In the genomic region with DNA sequence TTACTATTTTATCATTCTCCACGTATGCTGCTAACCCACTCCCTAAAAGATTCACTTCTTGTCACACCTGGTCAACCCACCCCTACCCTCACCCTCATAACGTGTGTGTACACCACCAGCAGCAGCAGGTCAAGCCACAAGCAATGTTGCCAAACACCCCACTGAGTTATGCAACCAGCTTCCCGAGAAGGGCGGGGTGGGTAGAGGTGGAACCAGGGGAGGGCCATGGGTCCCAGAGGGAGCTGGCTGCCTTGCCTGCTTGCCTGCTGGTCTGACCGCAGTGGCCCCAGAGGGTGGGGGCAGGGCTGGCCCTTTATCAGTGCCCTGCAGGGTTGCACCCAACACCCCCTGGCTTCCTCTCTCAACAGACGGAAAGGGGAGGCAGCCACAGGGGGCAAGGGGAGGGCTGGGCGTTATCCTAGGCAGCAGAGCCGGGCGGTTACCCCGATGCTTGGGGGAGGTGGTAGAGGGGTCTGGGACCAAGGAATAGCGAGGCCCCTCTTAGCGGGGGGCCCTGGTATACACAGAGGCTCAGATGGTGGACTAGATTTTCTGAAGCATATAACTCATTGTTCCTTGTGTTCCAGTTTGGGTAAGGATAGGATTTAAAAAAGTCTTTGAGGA, we compare ENCODE assay signal across 1 cellular context.
TF ChIP-seq lines count a peak whose summit lies in the region.

No MANE protein-coding gene starts in this region.

TF ChIP-seq in K562, 482 proteins besides CTCF, POLR2A, EP300 and RAD21 (continued from another document and continues in another):
- TF ChIP-seq MTA3 (IDR thresholded peaks at IDR 0.05; ENCODE audit: borderline replicate concordance) (peak; percentile 96), MYC (IDR thresholded peaks at IDR 0.05; ENCODE audit: low read depth, low read length) (peak; percentile 77), MYC (CRISPR knock-in tag; IDR thresholded peaks at IDR 0.05; ENCODE audit: borderline replicate concordance, low read depth) (no peak), ZNF668 (CRISPR knock-in tag; IDR thresholded peaks at IDR 0.05) (no peak), PHF8 (IDR thresholded peaks at IDR 0.05; ENCODE audit: borderline replicate concordance, low read length) (no peak), ARHGAP35 (IDR thresholded peaks at IDR 0.05; ENCODE audit: partially characterized antibody) (no peak), RBM25 (IDR thresholded peaks at IDR 0.05; ENCODE audit: low read depth, low read length, severe bottlenecking) (no peak), SMARCA4 (IDR thresholded peaks at IDR 0.05) (peak; percentile 98), MAFG (tag; conservative IDR thresholded peaks at IDR 0.05) (0 out of 2 replicates have a peak, but pooled peaks have one; percentile 8), ZC3H8 (IDR thresholded peaks at IDR 0.05) (no peak), SMARCC2 (IDR thresholded peaks at IDR 0.05; ENCODE audit: low read depth) (peak; percentile 93), TGIF2 (CRISPR knock-in tag; IDR thresholded peaks at IDR 0.05) (no peak), GABPA (tag; conservative IDR thresholded peaks at IDR 0.05; ENCODE audit: low read depth) (peak; percentile 48), ZNF318 (IDR thresholded peaks at IDR 0.05; ENCODE audit: borderline replicate concordance in 1 of 2, low read depth in 1 of 2) (no peak), TFE3 (CRISPR knock-in tag; IDR thresholded peaks at IDR 0.05) (no peak), POLR2AphosphoS2 (IDR thresholded peaks at IDR 0.05; ENCODE audit: low read length) (0 out of 2 replicates have a peak, but pooled peaks have one; percentile 32), CHCHD3 (CRISPR knock-in tag; IDR thresholded peaks at IDR 0.05) (no peak), ZNF561 (CRISPR knock-in tag; conservative IDR thresholded peaks at IDR 0.05) (no peak), ZNF507 (tag; conservative IDR thresholded peaks at IDR 0.05) (no peak), POLR2G (IDR thresholded peaks at IDR 0.05; ENCODE audit: low read depth, low read length) (peak; percentile 69), ZNF583 (CRISPR knock-in tag; IDR thresholded peaks at IDR 0.05) (peak; percentile 87), PRPF4 (IDR thresholded peaks at IDR 0.05; ENCODE audit: insufficient read depth, low read depth, low read length, poor library complexity, severe bottlenecking) (peak; percentile 86), MEIS2 (IDR thresholded peaks at IDR 0.05; ENCODE audit: partially characterized antibody) (no peak), ZKSCAN3 (CRISPR knock-in tag; IDR thresholded peaks at IDR 0.05) (no peak), ZNF24 (IDR thresholded peaks at IDR 0.05) (0 out of 2 replicates have a peak, but pooled peaks have one; percentile 39), SMARCA5 (IDR thresholded peaks at IDR 0.05) (no peak), KHSRP (IDR thresholded peaks at IDR 0.05) (peak; percentile 72; the same call in 1 of the 2 replicates), MTA1 (IDR thresholded peaks at IDR 0.05; ENCODE audit: borderline replicate concordance) (peak; percentile 78; the same call in 1 of the 2 replicates), HNRNPUL1 (IDR thresholded peaks at IDR 0.05; ENCODE audit: low read length) (no peak; the same call in 1 of the 2 replicates), ILK (tag; IDR thresholded peaks at IDR 0.05; ENCODE audit: borderline replicate concordance, low read depth) (no peak), LEF1 (IDR thresholded peaks at IDR 0.05) (peak; percentile 99), ZC3H4 (CRISPR knock-in tag; IDR thresholded peaks at IDR 0.05; ENCODE audit: borderline replicate concordance) (no peak), ZNF133 (CRISPR knock-in tag; IDR thresholded peaks at IDR 0.05) (no peak; the same call in 1 of the 2 replicates), ZNF140 (CRISPR knock-in tag; IDR thresholded peaks at IDR 0.05) (no peak), CBX3 (IDR thresholded peaks at IDR 0.05; ENCODE audit: borderline replicate concordance in 1 of 2, low read length in 2 of 2) (peak in 1 of 2 experiments; percentile 84; a peak in 2 of 3 replicates), CBFA2T3 (IDR thresholded peaks at IDR 0.05) (peak; percentile 100), CXXC5 (CRISPR knock-in tag; IDR thresholded peaks at IDR 0.05) (peak; percentile 89), ZNF12 (CRISPR knock-in tag; IDR thresholded peaks at IDR 0.05) (no peak), ZNF586 (CRISPR knock-in tag; conservative IDR thresholded peaks at IDR 0.05) (no peak), ZBTB9 (CRISPR knock-in tag; IDR thresholded peaks at IDR 0.05) (peak; percentile 92), ZNF311 (CRISPR knock-in tag; IDR thresholded peaks at IDR 0.05) (peak; percentile 88), CREBBP (IDR thresholded peaks at IDR 0.05; ENCODE audit: low read depth, low read length) (no peak), SIRT6 (IDR thresholded peaks at IDR 0.05; ENCODE audit: low read depth, low read length) (no peak), PHTF2 (CRISPR knock-in tag; IDR thresholded peaks at IDR 0.05) (no peak), ZNF589 (CRISPR knock-in tag; IDR thresholded peaks at IDR 0.05; ENCODE audit: low read depth) (peak; percentile 92), TAF1 (IDR thresholded peaks at IDR 0.05; ENCODE audit: control insufficient read depth, extremely low read depth, insufficient read depth, low read length, severe bottlenecking) (peak; percentile 62), BCOR (IDR thresholded peaks at IDR 0.05) (peak; percentile 87), RBM34 (IDR thresholded peaks at IDR 0.05; ENCODE audit: borderline replicate concordance, insufficient read depth, low read length) (no peak), SOX6 (IDR thresholded peaks at IDR 0.05) (peak; percentile 94), ARID1B (IDR thresholded peaks at IDR 0.05) (peak; percentile 99), ZNF551 (CRISPR knock-in tag; IDR thresholded peaks at IDR 0.05) (no peak), ZNF431 (CRISPR knock-in tag; IDR thresholded peaks at IDR 0.05) (no peak; the same call in 1 of the 2 replicates), ILF3 (IDR thresholded peaks at IDR 0.05; ENCODE audit: borderline replicate concordance) (no peak), HDAC1 (IDR thresholded peaks at IDR 0.05) (peak in 1 of 2 experiments; percentile 93; a peak in 3 of 4 replicates), GMEB1 (CRISPR knock-in tag; IDR thresholded peaks at IDR 0.05) (0 out of 2 replicates have a peak, but pooled peaks have one; percentile 7)
- TF ChIP-seq, protein P1, sequence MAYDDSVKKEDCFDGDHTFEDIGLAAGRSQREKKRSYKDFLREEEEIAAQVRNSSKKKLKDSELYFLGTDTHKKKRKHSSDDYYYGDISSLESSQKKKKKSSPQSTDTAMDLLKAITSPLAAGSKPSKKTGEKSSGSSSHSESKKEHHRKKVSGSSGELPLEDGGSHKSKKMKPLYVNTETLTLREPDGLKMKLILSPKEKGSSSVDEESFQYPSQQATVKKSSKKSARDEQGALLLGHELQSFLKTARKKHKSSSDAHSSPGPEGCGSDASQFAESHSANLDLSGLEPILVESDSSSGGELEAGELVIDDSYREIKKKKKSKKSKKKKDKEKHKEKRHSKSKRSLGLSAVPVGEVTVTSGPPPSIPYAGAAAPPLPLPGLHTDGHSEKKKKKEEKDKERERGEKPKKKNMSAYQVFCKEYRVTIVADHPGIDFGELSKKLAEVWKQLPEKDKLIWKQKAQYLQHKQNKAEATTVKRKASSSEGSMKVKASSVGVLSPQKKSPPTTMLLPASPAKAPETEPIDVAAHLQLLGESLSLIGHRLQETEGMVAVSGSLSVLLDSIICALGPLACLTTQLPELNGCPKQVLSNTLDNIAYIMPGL (CRISPR knock-in tag; IDR thresholded peaks at IDR 0.05), result no peak; the same call in 1 of the 2 replicates
- TF ChIP-seq, protein P2, sequence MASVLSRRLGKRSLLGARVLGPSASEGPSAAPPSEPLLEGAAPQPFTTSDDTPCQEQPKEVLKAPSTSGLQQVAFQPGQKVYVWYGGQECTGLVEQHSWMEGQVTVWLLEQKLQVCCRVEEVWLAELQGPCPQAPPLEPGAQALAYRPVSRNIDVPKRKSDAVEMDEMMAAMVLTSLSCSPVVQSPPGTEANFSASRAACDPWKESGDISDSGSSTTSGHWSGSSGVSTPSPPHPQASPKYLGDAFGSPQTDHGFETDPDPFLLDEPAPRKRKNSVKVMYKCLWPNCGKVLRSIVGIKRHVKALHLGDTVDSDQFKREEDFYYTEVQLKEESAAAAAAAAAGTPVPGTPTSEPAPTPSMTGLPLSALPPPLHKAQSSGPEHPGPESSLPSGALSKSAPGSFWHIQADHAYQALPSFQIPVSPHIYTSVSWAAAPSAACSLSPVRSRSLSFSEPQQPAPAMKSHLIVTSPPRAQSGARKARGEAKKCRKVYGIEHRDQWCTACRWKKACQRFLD (CRISPR knock-in tag; IDR thresholded peaks at IDR 0.05), result peak; percentile 94; the same call in 1 of the 2 replicates
